Comparison of ENCODE assay signal across 8 cellular contexts in the genomic region with DNA sequence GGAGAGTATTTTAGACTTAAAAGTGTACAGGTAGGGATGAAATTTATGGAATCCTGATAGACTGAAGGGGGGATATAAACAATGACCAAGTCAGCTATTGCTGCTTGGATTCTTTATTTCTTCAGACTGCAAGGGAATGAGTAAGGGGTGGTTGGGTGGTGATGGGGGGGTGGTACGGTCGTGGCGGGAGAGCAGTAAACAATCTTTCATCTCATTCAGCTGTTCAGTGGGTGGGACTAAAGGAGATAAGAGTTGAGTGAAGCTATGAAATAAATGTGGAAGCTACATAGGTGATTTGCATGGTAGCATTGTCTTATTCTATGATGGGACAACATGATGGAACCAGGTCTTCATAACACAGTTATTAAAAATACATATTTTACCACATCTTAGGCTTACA. TPM values are rescaled to one million over a fixed set of nuclear protein-coding genes. Genes with fewer than 3 reads are reported as not detected.
DNase-seq lines count a peak whose midpoint lies in the region; ATAC-seq and TF ChIP-seq lines count a peak whose summit lies in the region.

No MANE protein-coding gene starts in this region.

- TF ChIP-seq CTCF in GM13977 (IDR thresholded peaks at IDR 0.05; ENCODE audit: extremely low read depth, insufficient read depth, missing control alignments) (no peak), Peyer's patch (IDR thresholded peaks at IDR 0.05) (no peak)

- in situ Hi-C loops in GM13977 (cut with MboI; ENCODE audit: low pct_unique_long_range_greater_than_20kb, low sequenced_read_pairs, unreplicated experiment) = no loop called here

- H3K4me1 ChIP-seq in Peyer's patch = peaks cover 0 to 42% (median 5%) of the 10 kb centered on the region in 4 donors
- no peaks in the 10 kb centered on the region for H3K4me1 ChIP-seq in ectodermal cell (ENCODE audit: control insufficient read depth, insufficient read depth, low read length)
- H3K4me1 ChIP-seq in trophoblast cell (ENCODE audit: control insufficient read depth in 1 of 2, insufficient read depth in 2 of 2, low read length in 2 of 2) = peaks cover 0 to 4% of the 10 kb centered on the region in 2 experiments

- H3K9me3 ChIP-seq in Peyer's patch (no peaks in the 10 kb centered on the region), ectodermal cell (ENCODE audit: control insufficient read depth, low read length) (no peaks in the 10 kb centered on the region), trophoblast cell (ENCODE audit: insufficient read depth, low read depth, low read length) (no peaks in the 10 kb centered on the region)

- 17 to 26% methylated on average over 3 of the region's 3 CpGs for WGBS in ectodermal cell, 2 experiments
- no CpG with 5 or more reads among the region's 3 CpGs for WGBS in trophoblast cell (ENCODE audit: extremely low coverage, insufficient coverage, insufficient read length)

- no peak overlapping the region for H2BK12ac ChIP-seq in trophoblast cell (ENCODE audit: low read length)

- H3K4me2 ChIP-seq in trophoblast cell (ENCODE audit: low read length) = peak overlapping the region; percentile 80

- H3K27me3 ChIP-seq in Peyer's patch (no peaks in the 10 kb centered on the region), ectodermal cell (ENCODE audit: control insufficient read depth, insufficient read depth, low read length, poor library complexity, severe bottlenecking) (no peaks in the 10 kb centered on the region), trophoblast cell (ENCODE audit: insufficient read depth, low read length) (no peaks in the 10 kb centered on the region)

- peak overlapping the region; percentile 65 for H3K4ac ChIP-seq in trophoblast cell (ENCODE audit: low read depth, low read length)

- ATAC-seq in GM19467 (IDR thresholded peaks at IDR 0.05; ENCODE audit: unreplicated experiment) = no peak

- peak overlapping the region in 3 of 4 donors; percentile 94 to 99 (median 99) for H3K27ac ChIP-seq in Peyer's patch
- H3K27ac ChIP-seq in ectodermal cell (ENCODE audit: insufficient read depth, low read depth, low read length, poor library complexity, severe bottlenecking) = no peak overlapping the region
- H3K27ac ChIP-seq in trophoblast cell (ENCODE audit: low read depth, low read length) = no peak overlapping the region

- no peak overlapping the region for H3K9ac ChIP-seq in trophoblast cell (ENCODE audit: low read length)

- H2BK5ac ChIP-seq in trophoblast cell (ENCODE audit: low read depth, low read length, poor library complexity) = no peak overlapping the region

- no peak overlapping the region for H3K14ac ChIP-seq in trophoblast cell (ENCODE audit: low read length)

- peaks cover 19% of the 10 kb centered on the region for H3K79me2 ChIP-seq in trophoblast cell (ENCODE audit: control insufficient read depth, insufficient read depth, low read length, poor library complexity)

- DNase-seq in GM13977 (ENCODE audit: low spot score) = peak; percentile 24
- no peak for DNase-seq in Peyer's patch
- DNase-seq in trophoblast cell = no peak
- DNase-seq in activated CD4-positive, CD25-positive, alpha-beta regulatory T cell treated with anti-CD3 and anti-CD28 coated beads, Interleukin-2, amount 50 U/mL, for 72 hours = no peak
- DNase-seq in mucosa of gallbladder (ENCODE audit: low spot score) = no peak
- no peak for DNase-seq in NCI-H345 (lab: John Stamatoyannopoulos, UW)

- H2AK5ac ChIP-seq in trophoblast cell (ENCODE audit: low read length) = no peak overlapping the region

- no peak overlapping the region for H2BK120ac ChIP-seq in trophoblast cell (ENCODE audit: insufficient read depth, low read length, poor library complexity)

- no peak for TF ChIP-seq POLR2A in Peyer's patch (IDR thresholded peaks at IDR 0.05)

- H3K23ac ChIP-seq in trophoblast cell (ENCODE audit: low read length) = no peak overlapping the region

- H4K12ac ChIP-seq in trophoblast cell (ENCODE audit: low read depth, low read length) = no peak overlapping the region

- H3K18ac ChIP-seq in trophoblast cell (ENCODE audit: low read length) = no peak overlapping the region

- H4K8ac ChIP-seq in trophoblast cell (ENCODE audit: low read depth, low read length) = no peak overlapping the region

- H2AFZ ChIP-seq in trophoblast cell (ENCODE audit: insufficient read depth, low read length, poor library complexity) = no peak overlapping the region

- peak overlapping the region in 3 of 4 donors; percentile 67 to 93 (median 73) for H3K4me3 ChIP-seq in Peyer's patch
- peak overlapping the region; percentile 98 for H3K4me3 ChIP-seq in ectodermal cell (ENCODE audit: insufficient read depth, low read depth, low read length)
- H3K4me3 ChIP-seq in trophoblast cell (ENCODE audit: low read depth, low read length) = peak overlapping the region; percentile 44

- H4K91ac ChIP-seq in trophoblast cell (ENCODE audit: low read depth, low read length) = no peak overlapping the region

- H3K36me3 ChIP-seq in Peyer's patch = no peaks in the 10 kb centered on the region
- no peaks in the 10 kb centered on the region for H3K36me3 ChIP-seq in ectodermal cell (ENCODE audit: control insufficient read depth, insufficient read depth, low read length)
- H3K36me3 ChIP-seq in trophoblast cell (ENCODE audit: control insufficient read depth in 1 of 2, insufficient read depth in 2 of 2, low read length in 2 of 2) = no peaks in the 10 kb centered on the region

- H3K79me1 ChIP-seq in trophoblast cell (ENCODE audit: low read length) = peaks cover 16% of the 10 kb centered on the region

RNA-seq across cellular contexts. Expression of gene SEPTIN7, which starts 1.8 kb away (rescaled TPM):
- 100 to 1,000 TPM in 1 of 4 donors, 10 to 100 TPM in 3; 47.0 to 163 (median 70.7) TPM for total RNA-seq in Peyer's patch
- polyA plus RNA-seq in ectodermal cell (2013, experiment 1 of 4) = 337 TPM
- 351 TPM for polyA plus RNA-seq in ectodermal cell (2013, experiment 2 of 4)
- polyA plus RNA-seq in ectodermal cell (2013, experiment 3 of 4) = 282 TPM
- polyA plus RNA-seq in ectodermal cell (2013, experiment 4 of 4) = 311 TPM
- 262 and 267 TPM in 2 replicates for polyA plus RNA-seq in trophoblast cell (2013)
- total RNA-seq in mucosa of gallbladder = 211 TPM

Comparison
In these comparisons a context has a peak if more than half of its experiments do, and no peak if none do; other contexts are left out.
1. H3K27ac ChIP-seq: peak in Peyer's patch (3 of 4); none in ectodermal cell (single experiment) and trophoblast cell (single experiment).
2. H3K4me3 ChIP-seq: peak in every context shown above with its lines; median percentile 98 in ectodermal cell; 73 in Peyer's patch; 44 in trophoblast cell.